ENCODE assay signal across 20 cellular contexts in the genomic region with DNA sequence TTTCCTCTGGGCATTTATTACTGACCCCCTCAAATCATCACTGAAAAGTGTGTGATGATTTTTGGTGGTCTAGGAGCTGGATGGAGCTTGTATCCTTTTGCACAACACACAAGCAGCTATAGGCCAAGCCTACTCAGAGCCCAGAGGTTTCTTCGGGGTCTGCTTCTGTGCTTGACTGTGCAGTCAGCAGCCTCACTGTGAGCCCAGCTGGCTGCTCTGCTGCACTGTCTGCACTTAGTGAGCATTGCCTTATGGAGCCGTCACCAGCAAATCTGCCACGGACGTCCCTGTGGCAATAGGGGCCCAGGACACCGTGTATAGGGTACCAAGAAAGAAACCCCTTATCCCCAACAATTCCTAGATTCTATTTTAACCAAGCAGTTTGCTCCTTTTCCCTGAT. TPM values are rescaled to one million over a fixed set of nuclear protein-coding genes. Genes with fewer than 3 reads are reported as not detected.
A peak's percentile ranks its signal among the peaks of the same experiment; 100 is the strongest.
DNase-seq lines count a peak whose midpoint lies in the region; ATAC-seq, FAIRE-seq and TF ChIP-seq lines count a peak whose summit lies in the region.
"Had no signal": no experiment of that assay in that cellular context is flagged by ENCODE, and none has a peak within 500 bp of the region (broad histone marks: within the 10 kb centered on the region; RNA-seq: fewer than 3 reads in every experiment).

No MANE protein-coding gene starts in this region.

- peak overlapping the region; percentile 52; the same call in 1 of the 2 replicates for H2AFZ ChIP-seq in K562 (ENCODE audit: low read depth, low read length)

- no peaks in the 10 kb centered on the region for H3K79me2 ChIP-seq in K562 (ENCODE audit: control insufficient read depth, insufficient read depth, low read length)

- H3K4me3 ChIP-seq in heart right ventricle = peak overlapping the region in 5 of 10 donors; percentile 10 to 34 (median 27)
- no peak overlapping the region for H3K4me3 ChIP-seq in K562
- H3K4me3 ChIP-seq in vagina = peak overlapping the region; percentile 5 to 30
- H3K4me3 ChIP-seq: SJSA1 had no signal

- POLR2A ChIA-PET in K562 (lab: Yijun Ruan, JAX) = interaction anchor here (0.7 to 0.9 kb wide), 6 partner anchors 9 to 70 kb away, joined by 3 to 4 read pairs (median 3); no protein-coding TSS in a partner anchor

- peaks cover 21% of the 10 kb centered on the region for H3K4me1 Mint-ChIP-seq in osteocyte (ENCODE audit: unreplicated experiment)
- no peaks in the 10 kb centered on the region for H3K4me1 Mint-ChIP-seq in activated CD4-positive, alpha-beta T cell treated with anti-CD3 and anti-CD28 coated beads, Interleukin-2, amount 10 ng/mL, durations not matched to agents 24 days and 14 days
- H3K4me1 Mint-ChIP-seq: activated CD8-positive, alpha-beta memory T cell treated with anti-CD3 and anti-CD28 coated beads, Interleukin-2, amount 10 ng/mL, durations not matched to agents 7 days and 5 days; CD14-positive monocyte; natural killer cell; stimulated activated effector memory CD8-positive, alpha-beta T cell treated with anti-CD3 and anti-CD28 coated beads, Interleukin-12 subunit alpha, Interleukin-12 subunit beta, amount 100 ng/mL, for 72 hours had no signal

- H3K36me3 Mint-ChIP-seq in osteocyte (ENCODE audit: unreplicated experiment) = no peaks in the 10 kb centered on the region
- no peaks in the 10 kb centered on the region for H3K36me3 Mint-ChIP-seq in activated CD4-positive, alpha-beta T cell treated with anti-CD3 and anti-CD28 coated beads, Interleukin-2, amount 10 ng/mL, durations not matched to agents 24 days and 14 days (ENCODE audit: low read depth)
- H3K36me3 Mint-ChIP-seq: activated CD8-positive, alpha-beta memory T cell treated with anti-CD3 and anti-CD28 coated beads, Interleukin-2, amount 10 ng/mL, durations not matched to agents 7 days and 5 days; CD14-positive monocyte; natural killer cell; stimulated activated effector memory CD8-positive, alpha-beta T cell treated with anti-CD3 and anti-CD28 coated beads, Interleukin-12 subunit alpha, Interleukin-12 subunit beta, amount 100 ng/mL, for 72 hours had no signal

- in situ Hi-C loops in K562 (cut with MboI) = no loop called here

- H3K4me1 ChIP-seq in heart right ventricle (peaks cover 0 to 10% (median 0%) of the 10 kb centered on the region in 9 donors), K562 (replicated peaks in 1 of 2; ENCODE audit: control insufficient read depth in 2 of 2, insufficient read depth in 2 of 2, low read length in 2 of 2) (peaks cover 0 to 2% of the 10 kb centered on the region in 2 experiments; a peak in 3 of 5 replicates), vagina (peaks cover 8% of the 10 kb centered on the region)
- H3K4me1 ChIP-seq: SJSA1 had no signal

- H3K27ac ChIP-seq in heart right ventricle (peak overlapping the region in 4 of 10 donors; percentile 1 to 35 (median 8)), K562 (ENCODE audit: extremely low read depth, low read depth, low read length) (no peak overlapping the region), vagina (peak overlapping the region; percentile 43)
- H3K27ac ChIP-seq: SJSA1, tibial nerve had no signal

- TF ChIP-seq CTCF in heart right ventricle (IDR thresholded peaks at IDR 0.05) = no peak
- no peak for TF ChIP-seq CTCF in K562 (IDR thresholded peaks at IDR 0.05 in 2 of 3, conservative IDR thresholded peaks at IDR 0.05 in 1 of 3; ENCODE audit: insufficient read depth in 2 of 3, low read depth in 1 of 3, low read length in 3 of 3)
- TF ChIP-seq CTCF in osteocyte (IDR thresholded peaks at IDR 0.05) = no peak
- TF ChIP-seq CTCF in vagina (IDR thresholded peaks at IDR 0.05) = no peak

- no peak overlapping the region for H3K4me2 ChIP-seq in K562 (ENCODE audit: insufficient read depth, low read length)

- H3K9me3 ChIP-seq in heart right ventricle (no peaks in the 10 kb centered on the region), K562 (replicated peaks; ENCODE audit: control insufficient read depth, insufficient read depth, low read depth, low read length) (no peaks in the 10 kb centered on the region), vagina (no peaks in the 10 kb centered on the region)
- H3K9me3 ChIP-seq: SJSA1, tibial nerve had no signal

- no peak overlapping the region for H3K27ac Mint-ChIP-seq in osteocyte (ENCODE audit: unreplicated experiment)
- no peak overlapping the region for H3K27ac Mint-ChIP-seq in activated CD4-positive, alpha-beta T cell treated with anti-CD3 and anti-CD28 coated beads, Interleukin-2, amount 10 ng/mL, durations not matched to agents 24 days and 14 days
- H3K27ac Mint-ChIP-seq: activated CD8-positive, alpha-beta memory T cell treated with anti-CD3 and anti-CD28 coated beads, Interleukin-2, amount 10 ng/mL, durations not matched to agents 7 days and 5 days; CD14-positive monocyte; natural killer cell; stimulated activated effector memory CD8-positive, alpha-beta T cell treated with anti-CD3 and anti-CD28 coated beads, Interleukin-12 subunit alpha, Interleukin-12 subunit beta, amount 100 ng/mL, for 72 hours had no signal

- no peaks in the 10 kb centered on the region for H4K20me1 ChIP-seq in K562 (replicated peaks; ENCODE audit: control insufficient read depth, insufficient read depth, low read length)

- intact Hi-C loops in heart right ventricle (cut with DNase I) (loop anchor here in 1 of 10 donors (10.0 kb wide), 1 partner anchor 515 kb away; no protein-coding TSS in a partner anchor), Right ventricle myocardium superior (cut with DNase I) (no loop called here), K562 (cut with micrococcal nuclease) (loop anchor here (10.0 kb wide), 1 partner anchor 945 kb away; no protein-coding TSS in a partner anchor), vagina (cut with DNase I) (no loop called here)
- intact Hi-C loops in activated CD4-positive, alpha-beta T cell treated with anti-CD3 and anti-CD28 coated beads, Interleukin-2, amount 10 ng/mL, durations not matched to agents 24 days and 14 days (cut with micrococcal nuclease) = no loop called here

- DNase-seq in heart right ventricle = no peak
- DNase-seq in Right ventricle myocardium superior = no peak
- DNase-seq in K562 (ENCODE audit: extremely low read depth in 1 of 4, low spot score in 3 of 4) = no peak
- DNase-seq in osteocyte (ENCODE audit: extremely low spot score, unreplicated experiment) = peak; percentile 40
- DNase-seq in vagina (ENCODE audit: extremely low spot score in 2 of 2) = peak in 1 of 2 donors; percentile 52
- DNase-seq in activated CD4-positive, alpha-beta T cell treated with anti-CD3 and anti-CD28 coated beads, Interleukin-2, amount 10 ng/mL, durations not matched to agents 24 days and 14 days = no peak
- DNase-seq: activated CD4-positive, CD25-positive, alpha-beta regulatory T cell treated with anti-CD3 and anti-CD28 coated beads, Interleukin-2, amount 50 U/mL, for 72 hours; activated CD8-positive, alpha-beta memory T cell treated with anti-CD3 and anti-CD28 coated beads, Interleukin-2, amount 10 ng/mL, durations not matched to agents 7 days and 5 days; mammary epithelial cell; natural killer cell; NCI-H1436 treated with DMSO at 0.1 percent for 48 hours; T-helper 9 cell had no signal

- no peaks in the 10 kb centered on the region for H3K9me1 ChIP-seq in K562 (ENCODE audit: control insufficient read depth, insufficient read depth, low read length)

- H3K36me3 ChIP-seq in heart right ventricle (no peaks in the 10 kb centered on the region), K562 (ENCODE audit: control insufficient read depth, insufficient read depth, low read length) (no peaks in the 10 kb centered on the region), vagina (no peaks in the 10 kb centered on the region)
- H3K36me3 ChIP-seq: SJSA1, tibial nerve had no signal

- no peak for TF ChIP-seq RAD21 in K562 (CRISPR knock-in tag; conservative IDR thresholded peaks at IDR 0.05 in 1 of 2, IDR thresholded peaks at IDR 0.05 in 1 of 2)

- TF ChIP-seq POLR2A in K562 (conservative IDR thresholded peaks at IDR 0.05) = no peak
- TF ChIP-seq POLR2A in vagina (IDR thresholded peaks at IDR 0.05) = no peak

- CTCF ChIA-PET in K562 (lab: Yijun Ruan, JAX; ENCODE audit: low intra/inter-chr PET ratio) = no interaction called here

- H3K27me3 Mint-ChIP-seq in osteocyte (ENCODE audit: unreplicated experiment) = peaks cover 9% of the 10 kb centered on the region
- peaks cover 39% of the 10 kb centered on the region for H3K27me3 Mint-ChIP-seq in activated CD4-positive, alpha-beta T cell treated with anti-CD3 and anti-CD28 coated beads, Interleukin-2, amount 10 ng/mL, durations not matched to agents 24 days and 14 days

- no peak overlapping the region for H3K4me3 Mint-ChIP-seq in osteocyte (ENCODE audit: unreplicated experiment)
- H3K4me3 Mint-ChIP-seq in activated CD4-positive, alpha-beta T cell treated with anti-CD3 and anti-CD28 coated beads, Interleukin-2, amount 10 ng/mL, durations not matched to agents 24 days and 14 days = no peak overlapping the region
- H3K4me3 Mint-ChIP-seq: activated CD8-positive, alpha-beta memory T cell treated with anti-CD3 and anti-CD28 coated beads, Interleukin-2, amount 10 ng/mL, durations not matched to agents 7 days and 5 days; CD14-positive monocyte; natural killer cell; stimulated activated effector memory CD8-positive, alpha-beta T cell treated with anti-CD3 and anti-CD28 coated beads, Interleukin-12 subunit alpha, Interleukin-12 subunit beta, amount 100 ng/mL, for 72 hours had no signal

- BruUV-seq in K562 (replicated peaks; lab: Mats Ljungman, UMichigan) = no TSS peak

- no peak for FAIRE-seq in K562 (lab: Jason Lieb, UNC)
- FAIRE-seq: HepG2, keratinocyte had no signal

- 0 out of 4 replicates have a peak overlapping the region, but pooled peaks of 1 of the 2 experiments have one; percentile 37 for H3K9ac ChIP-seq in K562 (ENCODE audit: insufficient read depth in 1 of 2, low read depth in 2 of 2, low read length in 2 of 2)

- ATAC-seq in heart right ventricle (peak in 7 of 8 donors; percentile 29 to 77 (median 42)), Right ventricle myocardium superior (ENCODE audit: poor library complexity) (no peak), K562 (peak; percentile 44), GM19328 (IDR thresholded peaks at IDR 0.05; ENCODE audit: unreplicated experiment) (no peak), HG03108 (IDR thresholded peaks at IDR 0.05; ENCODE audit: unreplicated experiment) (no peak)
- ATAC-seq: activated CD8-positive, alpha-beta memory T cell treated with anti-CD3 and anti-CD28 coated beads, Interleukin-2, amount 10 ng/mL, durations not matched to agents 7 days and 5 days; HepG2; natural killer cell; stimulated activated effector memory CD8-positive, alpha-beta T cell treated with anti-CD3 and anti-CD28 coated beads, Interleukin-12 subunit alpha, Interleukin-12 subunit beta, amount 100 ng/mL, for 72 hours had no signal

- 59% methylated on average over 5 of the region's 5 CpGs for WGBS in heart right ventricle, 2 donors
- 51% methylated on average over 5 of the region's 5 CpGs for WGBS in K562 (ENCODE audit: insufficient coverage, low coverage, missing lambda C conversion rate)

- no peaks in the 10 kb centered on the region for H3K9me3 Mint-ChIP-seq in osteocyte (ENCODE audit: unreplicated experiment)
- H3K9me3 Mint-ChIP-seq in activated CD4-positive, alpha-beta T cell treated with anti-CD3 and anti-CD28 coated beads, Interleukin-2, amount 10 ng/mL, durations not matched to agents 24 days and 14 days = no peaks in the 10 kb centered on the region
- H3K9me3 Mint-ChIP-seq: CD14-positive monocyte; natural killer cell; stimulated activated effector memory CD8-positive, alpha-beta T cell treated with anti-CD3 and anti-CD28 coated beads, Interleukin-12 subunit alpha, Interleukin-12 subunit beta, amount 100 ng/mL, for 72 hours had no signal

- TF ChIP-seq EP300 in K562 (IDR thresholded peaks at IDR 0.05; ENCODE audit: low read length) = no peak

- H3K27me3 ChIP-seq in heart right ventricle (peaks cover 0 to 19% (median 3%) of the 10 kb centered on the region in 7 donors), K562 (ENCODE audit: control insufficient read depth in 2 of 2, insufficient read depth in 2 of 2, low read length in 2 of 2) (no peaks in the 10 kb centered on the region; a peak in 1 of 5 replicates), vagina (no peaks in the 10 kb centered on the region)
- H3K27me3 ChIP-seq: SJSA1, tibial nerve had no signal

RNA-seq across cellular contexts. Expression of a gene that starts 38.6 kb away (rescaled TPM):
- total RNA-seq in heart right ventricle (100 to 1,000 TPM in 4 of 10 donors, 10 to 100 TPM in 6; 74.1 to 139 (median 96.8) TPM), Right ventricle myocardium superior (121 TPM), K562 (2014; rRNA removed) (42.5 and 46.2 TPM in 2 replicates), K562 (2014; rRNA removed; fragmentation: Illumina TruSeq; extraction: Trizol) (34.1 and 34.6 TPM in 2 replicates), K562 (2015; rRNA removed; fragmentation: Illumina TruSeq; extraction: Trizol) (52.9 and 53.5 TPM in 2 replicates), K562 (2021) (64.1 and 73.7 TPM in 2 replicates), osteocyte (7.7 and 7.8 TPM in 2 replicates), vagina (2.0 TPM)
- polyA plus RNA-seq in heart right ventricle (100 to 1,000 TPM; 161 to 334 TPM), K562 (2011; rRNA removed) (66.7 and 72.1 TPM in 2 replicates), K562 (2014; fragmentation: Illumina TruSeq; extraction: Trizol) (83.7 and 85.6 TPM in 2 replicates), K562 (2014; fragmentation: Nextera tagmentation; extraction: Ambion mirVana) (10 to 100 TPM; 42.0 to 47.8 TPM), K562 (2014; rRNA removed) (45.6 and 49.8 TPM in 2 replicates)
- total RNA-seq in K562 (2011; cell fraction: chromatin; rRNA removed; ENCODE audit: low replicate concordance) = 58.9 and 89.1 TPM in 2 replicates
- total RNA-seq in K562 (2011; cell fraction: nucleolus; rRNA removed) = 52.6 and 53.0 TPM in 2 replicates
- total RNA-seq in K562 (2011; cell fraction: nucleoplasm; rRNA removed) = 58.1 and 58.7 TPM in 2 replicates
- polyA plus RNA-seq in K562 (2011; cell fraction: cytosol; rRNA removed) = 97.7 and 111 TPM in 2 replicates
- polyA plus RNA-seq in K562 (2011; cell fraction: nucleus; rRNA removed) = 50.2 and 57.5 TPM in 2 replicates
- 80.2 and 117 TPM in 2 replicates for polyA plus RNA-seq in K562 (2012)
- polyA minus RNA-seq in K562 (2011; rRNA and poly(A)+ RNA removed) = 82.0 and 85.1 TPM in 2 replicates
- 38.0 and 45.0 TPM in 2 replicates for polyA minus RNA-seq in K562 (2011; cell fraction: cytosol; rRNA and poly(A)+ RNA removed)
- polyA minus RNA-seq in K562 (2011; cell fraction: nucleus; rRNA and poly(A)+ RNA removed) = 26.5 and 45.9 TPM in 2 replicates
- 1.0 and 2.1 TPM in 2 replicates for total RNA-seq in activated CD4-positive, alpha-beta T cell treated with anti-CD3 and anti-CD28 coated beads, Interleukin-2, amount 10 ng/mL, durations not matched to agents 24 days and 14 days
- total RNA-seq: HepG2 had no signal
- polyA plus RNA-seq: HepG2 had no signal

Comparison
In these comparisons a context has a peak if more than half of its experiments do, and no peak if none do; other contexts are left out.
1. ATAC-seq: peak in heart right ventricle (7 of 8) and K562 (single experiment); none in Right ventricle myocardium superior (single experiment), GM19328 (single experiment) and HG03108 (single experiment).